8 cellular contexts compared by ENCODE assay signal in genomic region chr2:162073776-162074578, GRCh38. TPM values are rescaled to one million over a fixed set of nuclear protein-coding genes. Genes with fewer than 3 reads are reported as not detected.
A peak's percentile ranks its signal among the peaks of the same experiment; 100 is the strongest.
DNase-seq lines count a peak whose midpoint lies in the region; ATAC-seq, FAIRE-seq and TF ChIP-seq lines count a peak whose summit lies in the region.

Gene DPP4, minus strand, starts transcription at chr2:162074215. Its CDS starts 234 bp downstream, at chr2:162073981.

- no peaks in the 10 kb centered on the region for H3K9me1 ChIP-seq in keratinocyte (ENCODE audit: control insufficient read depth, extremely low read depth, insufficient read depth, low read length)

- H3K27me3 ChIP-seq in astrocyte (ENCODE audit: insufficient read depth, low read length), result no peaks in the 10 kb centered on the region
- H3K27me3 ChIP-seq in keratinocyte (ENCODE audit: control insufficient read depth, extremely low read depth, insufficient read depth, low read length), result no peaks in the 10 kb centered on the region

- H3K27me3 Mint-ChIP-seq in astrocyte (ENCODE audit: low read depth, unreplicated experiment), result peaks cover 2% of the 10 kb centered on the region

- peak within 1 kb of the TSS; percentile 83 for H3K4me3 Mint-ChIP-seq in astrocyte (ENCODE audit: unreplicated experiment)

- no peaks in the 10 kb centered on the region for H3K36me3 Mint-ChIP-seq in astrocyte (ENCODE audit: low read depth, unreplicated experiment)

- H3K79me2 ChIP-seq in astrocyte (ENCODE audit: insufficient read depth, low read length) (no peaks in the 10 kb centered on the region), keratinocyte (ENCODE audit: control insufficient read depth, insufficient read depth, low read length) (no peaks in the 10 kb centered on the region)

- peak within 1 kb of the TSS; percentile 23 for H3K27ac Mint-ChIP-seq in astrocyte (ENCODE audit: unreplicated experiment)

- DNase-seq in AG08396 (ENCODE audit: low spot score) (peak; percentile 70), SKM-1 (lab: John Stamatoyannopoulos, UW; ENCODE audit: unreplicated experiment) (peak; percentile 14), astrocyte (ENCODE audit: low read depth) (no peak), keratinocyte (ENCODE audit: low read depth, low spot score) (no peak), HUDEP-2 (lab: John Stamatoyannopoulos, UW; ENCODE audit: unreplicated experiment in 76 of 76) (no peak)
- peak; percentile 41 to 45 for DNase-seq in stimulated activated CD4-positive, alpha-beta T cell treated with anti-CD3 and anti-CD28 coated beads, Interleukin-1b, Interleukin-23, amount 100 ng/mL, for 4 hours (ENCODE audit: low read depth in 2 of 2)

- H3K9ac ChIP-seq in astrocyte (ENCODE audit: low read length) (peak within 1 kb of the TSS; percentile 65), keratinocyte (ENCODE audit: control insufficient read depth, extremely low read depth, insufficient read depth, low read length) (peak within 1 kb of the TSS; percentile 61)

- TF ChIP-seq CTCF in astrocyte (IDR thresholded peaks at IDR 0.05; ENCODE audit: insufficient read depth, low read depth, low read length) (no peak), keratinocyte (optimal IDR thresholded peaks at IDR 0.05 in 1 of 3, IDR thresholded peaks at IDR 0.05 in 1 of 3, conservative IDR thresholded peaks at IDR 0.05 in 1 of 3; ENCODE audit: extremely low read depth in 1 of 3, insufficient read depth in 2 of 3, low read length in 3 of 3) (no peak)

- H3K36me3 ChIP-seq in astrocyte (ENCODE audit: insufficient read depth, low read length) (no peaks in the 10 kb centered on the region), keratinocyte (ENCODE audit: control insufficient read depth in 2 of 2, extremely low read depth in 1 of 2, insufficient read depth in 2 of 2, low read length in 2 of 2) (no peaks in the 10 kb centered on the region)

- peak within 1 kb of the TSS; percentile 56 for H3K4me3 ChIP-seq in astrocyte (ENCODE audit: insufficient read depth, low read depth, low read length)
- H3K4me3 ChIP-seq in keratinocyte (ENCODE audit: control insufficient read depth in 2 of 3, extremely low read depth in 1 of 3, insufficient read depth in 2 of 3, low read depth in 1 of 3, low read length in 3 of 3), result peak within 1 kb of the TSS; percentile 33 to 65 (median 64)

- FAIRE-seq in astrocyte (lab: Jason Lieb, UNC), result no peak
- no peak for FAIRE-seq in keratinocyte (lab: Jason Lieb, UNC)

- H3K4me1 Mint-ChIP-seq in astrocyte (ENCODE audit: low read depth, unreplicated experiment), result peaks cover 50% of the 10 kb centered on the region

- peaks cover 22% of the 10 kb centered on the region for H3K4me1 ChIP-seq in astrocyte (ENCODE audit: insufficient read depth, low read length)
- H3K4me1 ChIP-seq in keratinocyte (ENCODE audit: control insufficient read depth, extremely low read depth, insufficient read depth, low read length), result peaks cover 12% of the 10 kb centered on the region

- H2AFZ ChIP-seq in astrocyte (ENCODE audit: low read depth, low read length), result peak within 1 kb of the TSS; percentile 86
- peak within 1 kb of the TSS; percentile 84 for H2AFZ ChIP-seq in keratinocyte (ENCODE audit: control insufficient read depth, low read length)

- H3K9me3 ChIP-seq in astrocyte (ENCODE audit: insufficient read depth, low read depth, low read length) (no peaks in the 10 kb centered on the region), keratinocyte (ENCODE audit: control insufficient read depth, low read depth, low read length) (peaks cover 4% of the 10 kb centered on the region)

- H3K4me2 ChIP-seq in astrocyte (ENCODE audit: low read length) (peak within 1 kb of the TSS; percentile 90), keratinocyte (ENCODE audit: control insufficient read depth, extremely low read depth, insufficient read depth, low read depth, low read length) (peak within 1 kb of the TSS; percentile 87)

- dilution Hi-C loops in keratinocyte (cut with MboI; ENCODE audit: extremely low pct_ligation_motif_present, low sequenced_read_pairs), result no loop called here

- H4K20me1 ChIP-seq in astrocyte (ENCODE audit: insufficient read depth, low read length) (no peaks in the 10 kb centered on the region), keratinocyte (ENCODE audit: control insufficient read depth, extremely low read depth, insufficient read depth, low read length) (no peaks in the 10 kb centered on the region)

- ATAC-seq in GM18870 (IDR thresholded peaks at IDR 0.05; ENCODE audit: unreplicated experiment) (peak; percentile 87), HG03066 (IDR thresholded peaks at IDR 0.05; ENCODE audit: low read depth, unreplicated experiment) (peak; percentile 84)

- peaks cover 11% of the 10 kb centered on the region for H3K9me3 Mint-ChIP-seq in astrocyte (ENCODE audit: unreplicated experiment)

- H3K27ac ChIP-seq in astrocyte (ENCODE audit: low read depth, low read length) (no peak within 1 kb of the TSS), keratinocyte (ENCODE audit: control insufficient read depth, insufficient read depth, low read length) (no peak within 1 kb of the TSS)

RNA-seq across cellular contexts. Expression of gene DPP4, which starts in this region (rescaled TPM):
- 5.3 and 6.7 TPM in 2 replicates for total RNA-seq in astrocyte
- polyA plus RNA-seq in keratinocyte, result 1.1 to 4.1 TPM (median 1.3 TPM) in 3 replicates
- 3.2 TPM for polyA plus RNA-seq in keratinocyte (2011; ENCODE audit: low read depth)
- 0.83 and 1.2 TPM in 2 replicates for polyA plus RNA-seq in keratinocyte (2011; cell fraction: cytosol; rRNA removed)
- 5.2 and 6.8 TPM in 2 replicates for polyA plus RNA-seq in keratinocyte (2011; cell fraction: nucleus; rRNA removed)
- 0.78 and 1.1 TPM in 2 replicates for polyA plus RNA-seq in keratinocyte (2012; ENCODE audit: low replicate concordance)
- 0.62 to 5.3 TPM (median 3.3 TPM) in 3 replicates for polyA minus RNA-seq in keratinocyte
- polyA minus RNA-seq in keratinocyte (2011; cell fraction: cytosol; rRNA and poly(A)+ RNA removed), result 0.96 TPM
- 7.1 and 13.3 TPM in 2 replicates for polyA minus RNA-seq in keratinocyte (2011; cell fraction: nucleus; rRNA and poly(A)+ RNA removed)

Comparison
In these comparisons a context has a peak if more than half of its experiments do, and no peak if none do; other contexts are left out.
1. DNase-seq: peak in AG08396 (single experiment), SKM-1 (single experiment) and stimulated activated CD4-positive, alpha-beta T cell treated with anti-CD3 and anti-CD28 coated beads, Interleukin-1b, Interleukin-23, amount 100 ng/mL, for 4 hours (2 of 2); none in astrocyte (single experiment), keratinocyte (single experiment) and HUDEP-2 (0 of 76).